In genomic region chr6:36874443-36875249, GRCh38 we compare ENCODE assay signal across 1 cellular context.
TF ChIP-seq lines count a peak whose summit lies in the region.

PPIL1 (minus strand) TSS chr6:36874803; CDS start chr6:36874772, 31 bp downstream.

TF ChIP-seq in HepG2, 621 proteins besides CTCF, POLR2A, EP300 and RAD21 (continued from another document and continues in another):
- TF ChIP-seq PRDM4 (CRISPR knock-in tag; IDR thresholded peaks at IDR 0.05; ENCODE audit: borderline replicate concordance) = 0 out of 2 replicates have a peak, but pooled peaks have one; percentile 16
- peak; percentile 84 for TF ChIP-seq ZBTB7B (CRISPR knock-in tag; IDR thresholded peaks at IDR 0.05)
- peak; percentile 35; the same call in 1 of the 2 replicates for TF ChIP-seq ZNF589 (CRISPR knock-in tag; conservative IDR thresholded peaks at IDR 0.05)
- no peak for TF ChIP-seq ZNF513 (CRISPR knock-in tag; conservative IDR thresholded peaks at IDR 0.05)
- no peak for TF ChIP-seq SCMH1 (CRISPR knock-in tag; IDR thresholded peaks at IDR 0.05; ENCODE audit: borderline replicate concordance)
- peak; percentile 93 for TF ChIP-seq POLR2G (IDR thresholded peaks at IDR 0.05; ENCODE audit: low read depth, low read length)
- no peak for TF ChIP-seq ZNF326 (CRISPR knock-in tag; IDR thresholded peaks at IDR 0.05; ENCODE audit: borderline replicate concordance)
- peak; percentile 74; the same call in 1 of the 2 replicates for TF ChIP-seq ZZZ3 (CRISPR knock-in tag; IDR thresholded peaks at IDR 0.05; ENCODE audit: borderline replicate concordance)
- TF ChIP-seq ZNF570 (CRISPR knock-in tag; IDR thresholded peaks at IDR 0.05; ENCODE audit: borderline replicate concordance) = no peak
- TF ChIP-seq ZNF292 (CRISPR knock-in tag; IDR thresholded peaks at IDR 0.05; ENCODE audit: borderline replicate concordance, low read depth) = no peak
- TF ChIP-seq NFATC3 (CRISPR knock-in tag; IDR thresholded peaks at IDR 0.05) = no peak; the same call in 1 of the 2 replicates
- peak; percentile 47; the same call in 1 of the 2 replicates for TF ChIP-seq BCL6 (CRISPR knock-in tag; IDR thresholded peaks at IDR 0.05)
- no peak; the same call in 1 of the 2 replicates for TF ChIP-seq SP5 (CRISPR knock-in tag; IDR thresholded peaks at IDR 0.05; ENCODE audit: borderline replicate concordance, low read depth)
- TF ChIP-seq E2F2 (CRISPR knock-in tag; IDR thresholded peaks at IDR 0.05; ENCODE audit: borderline replicate concordance) = no peak
- peak; percentile 93 for TF ChIP-seq ZFX (CRISPR knock-in tag; IDR thresholded peaks at IDR 0.05; ENCODE audit: low read depth)
- TF ChIP-seq ZNF430 (CRISPR knock-in tag; IDR thresholded peaks at IDR 0.05) = peak; percentile 94; the same call in 1 of the 2 replicates
- TF ChIP-seq MYPOP (CRISPR knock-in tag; IDR thresholded peaks at IDR 0.05) = peak; percentile 77
- no peak for TF ChIP-seq ZSCAN22 (CRISPR knock-in tag; IDR thresholded peaks at IDR 0.05)
- peak; percentile 93 for TF ChIP-seq ZNF224 (CRISPR knock-in tag; IDR thresholded peaks at IDR 0.05)
- TF ChIP-seq ZNF33A (CRISPR knock-in tag; IDR thresholded peaks at IDR 0.05; ENCODE audit: borderline replicate concordance) = no peak
- TF ChIP-seq ZNF253 (CRISPR knock-in tag; IDR thresholded peaks at IDR 0.05; ENCODE audit: borderline replicate concordance) = 0 out of 2 replicates have a peak, but pooled peaks have one; percentile 25
- peak; percentile 95 for TF ChIP-seq RBM39 (IDR thresholded peaks at IDR 0.05; ENCODE audit: low read depth, low read length, poor library complexity, severe bottlenecking)
- TF ChIP-seq TERF1 (CRISPR knock-in tag; IDR thresholded peaks at IDR 0.05) = no peak
- peak; percentile 78 for TF ChIP-seq TGIF2 (CRISPR knock-in tag; IDR thresholded peaks at IDR 0.05)
- TF ChIP-seq BORCS8-MEF2B (CRISPR knock-in tag; IDR thresholded peaks at IDR 0.05) = peak; percentile 96
- TF ChIP-seq ZNF280D (CRISPR knock-in tag; IDR thresholded peaks at IDR 0.05) = peak; percentile 94
- TF ChIP-seq ZBTB25 (CRISPR knock-in tag; IDR thresholded peaks at IDR 0.05) = peak; percentile 29; the same call in 1 of the 2 replicates
- no peak for TF ChIP-seq ISX (CRISPR knock-in tag; conservative IDR thresholded peaks at IDR 0.05)
- TF ChIP-seq NFKB2 (CRISPR knock-in tag; IDR thresholded peaks at IDR 0.05; ENCODE audit: borderline replicate concordance) = peak; percentile 97; the same call in 1 of the 2 replicates
- peak; percentile 96 for TF ChIP-seq KDM3A (CRISPR knock-in tag; IDR thresholded peaks at IDR 0.05; ENCODE audit: low read depth)
- peak; percentile 99 for TF ChIP-seq ZBTB40 (IDR thresholded peaks at IDR 0.05)
- TF ChIP-seq ZBTB40 (CRISPR knock-in tag; IDR thresholded peaks at IDR 0.05) = peak; percentile 94
- TF ChIP-seq SMAD1 (CRISPR knock-in tag; IDR thresholded peaks at IDR 0.05; ENCODE audit: borderline replicate concordance, low read depth) = peak; percentile 97; the same call in 1 of the 2 replicates
- peak; percentile 92; the same call in 1 of the 2 replicates for TF ChIP-seq EED (CRISPR knock-in tag; IDR thresholded peaks at IDR 0.05)
- TF ChIP-seq IRX3 (CRISPR knock-in tag; IDR thresholded peaks at IDR 0.05; ENCODE audit: borderline replicate concordance, low read depth) = no peak
- TF ChIP-seq DNMT3B (CRISPR knock-in tag; conservative IDR thresholded peaks at IDR 0.05) = no peak
